Comparison of ENCODE assay signal across 24 cellular contexts in genomic region chr4:78165758-78166157, GRCh38.
A peak's percentile ranks its signal among the peaks of the same experiment; 100 is the strongest.
DNase-seq lines count a peak whose midpoint lies in the region; ATAC-seq, FAIRE-seq and TF ChIP-seq lines count a peak whose summit lies in the region.
"Had no signal": no experiment of that assay in that cellular context is flagged by ENCODE, and none has a peak within 500 bp of the region (broad histone marks: within the 10 kb centered on the region; RNA-seq: fewer than 3 reads in every experiment).

No MANE protein-coding gene starts in this region.

- H3K4me3 ChIP-seq in hepatocyte (no peak overlapping the region), mucosa of descending colon (no peak overlapping the region), trophoblast cell (ENCODE audit: low read depth, low read length) (no peak overlapping the region), PC-9 (no peak overlapping the region), small intestine (ENCODE audit: low read depth in 1 of 2, low read length in 2 of 2) (no peak overlapping the region)
- H3K4me3 ChIP-seq: BLaER1 treated with 17β-estradiol and CSF1 and Interleukin-3, amounts not matched to agents 10 nM and 100 nM had no signal

- peaks cover 6% of the 10 kb centered on the region for H3K4me1 ChIP-seq in hepatocyte (ENCODE audit: insufficient read depth)
- no peaks in the 10 kb centered on the region for H3K4me1 ChIP-seq in mucosa of descending colon (ENCODE audit: low read depth)
- H3K4me1 ChIP-seq in trophoblast cell (ENCODE audit: control insufficient read depth in 1 of 2, insufficient read depth in 2 of 2, low read length in 2 of 2): peaks cover 6 to 11% of the 10 kb centered on the region in 2 experiments
- no peaks in the 10 kb centered on the region for H3K4me1 ChIP-seq in PC-9 (replicated peaks; ENCODE audit: insufficient read depth)
- H3K4me1 ChIP-seq in small intestine (ENCODE audit: control insufficient read depth in 2 of 2, insufficient read depth in 1 of 2, low read depth in 1 of 2, low read length in 1 of 2): no peaks in the 10 kb centered on the region

- H3K79me1 ChIP-seq in trophoblast cell (ENCODE audit: low read length): peaks cover 7% of the 10 kb centered on the region

- BruUV-seq in PC-9 (replicated peaks; lab: Mats Ljungman, UMichigan): no TSS peak

- H3K36me3 ChIP-seq in hepatocyte (replicated peaks; ENCODE audit: insufficient read depth, low read depth) (no peaks in the 10 kb centered on the region), mucosa of descending colon (ENCODE audit: low read depth) (no peaks in the 10 kb centered on the region), trophoblast cell (ENCODE audit: control insufficient read depth in 1 of 2, insufficient read depth in 2 of 2, low read length in 2 of 2) (no peaks in the 10 kb centered on the region), PC-9 (ENCODE audit: low read depth) (no peaks in the 10 kb centered on the region), small intestine (ENCODE audit: control insufficient read depth in 2 of 2, insufficient read depth in 2 of 2, low read length in 2 of 2) (no peaks in the 10 kb centered on the region)
- H3K36me3 ChIP-seq: BLaER1 treated with 17β-estradiol and CSF1 and Interleukin-3, amounts not matched to agents 10 nM and 100 nM had no signal

- FAIRE-seq in small intestine (lab: Jason Lieb, UNC): no peak
- FAIRE-seq: A204.1, D721Med, G401.6, GM12891 had no signal

- no peak overlapping the region for H4K12ac ChIP-seq in trophoblast cell (ENCODE audit: low read depth, low read length)

- H3K4ac ChIP-seq in trophoblast cell (ENCODE audit: low read depth, low read length): peak overlapping the region; percentile 40

- peak overlapping the region; percentile 52 for H2BK5ac ChIP-seq in trophoblast cell (ENCODE audit: low read depth, low read length, poor library complexity)

- H3K9me2 ChIP-seq in hepatocyte (replicated peaks; ENCODE audit: insufficient read depth) (no peaks in the 10 kb centered on the region), PC-9 (ENCODE audit: insufficient read depth) (no peaks in the 10 kb centered on the region)

- CTCF ChIA-PET in WTC11 (lab: Charles Lee): no interaction called here
- CTCF ChIA-PET in PC-9 (lab: Charles Lee): no interaction called here

- no peak overlapping the region for H3K4me3 Mint-ChIP-seq in WTC11
- H3K4me3 Mint-ChIP-seq: B cell; CD4-positive, alpha-beta T cell; CD8-positive, alpha-beta T cell had no signal

- H3K79me2 ChIP-seq in hepatocyte (peaks cover 18% of the 10 kb centered on the region), trophoblast cell (ENCODE audit: control insufficient read depth, insufficient read depth, low read length, poor library complexity) (no peaks in the 10 kb centered on the region), PC-9 (ENCODE audit: low read depth) (no peaks in the 10 kb centered on the region)

- H3K4me2 ChIP-seq in hepatocyte (no peak overlapping the region), trophoblast cell (ENCODE audit: low read length) (no peak overlapping the region), PC-9 (no peak overlapping the region)

- H2AK5ac ChIP-seq in trophoblast cell (ENCODE audit: low read length): peak overlapping the region; percentile 1

- no peak overlapping the region for H3K23ac ChIP-seq in trophoblast cell (ENCODE audit: low read length)

- no peaks in the 10 kb centered on the region for H3K27me3 Mint-ChIP-seq in WTC11 (ENCODE audit: low read depth)

- no peaks in the 10 kb centered on the region for H3F3A ChIP-seq in PC-9 (ENCODE audit: insufficient read depth, low read depth)

- H4K20me1 ChIP-seq in hepatocyte (ENCODE audit: insufficient read depth, poor library complexity, severe bottlenecking) (no peaks in the 10 kb centered on the region), PC-9 (ENCODE audit: insufficient read depth) (no peaks in the 10 kb centered on the region)
- H4K20me1 ChIP-seq: BLaER1 treated with 17β-estradiol and CSF1 and Interleukin-3, amounts not matched to agents 10 nM and 100 nM had no signal

- H3K4me1 Mint-ChIP-seq in WTC11: peaks cover 70% of the 10 kb centered on the region
- H3K4me1 Mint-ChIP-seq: B cell had no signal

- no peak overlapping the region for H2BK120ac ChIP-seq in trophoblast cell (ENCODE audit: insufficient read depth, low read length, poor library complexity)

- no peak overlapping the region for H3K9ac ChIP-seq in trophoblast cell (ENCODE audit: low read length)
- H3K9ac ChIP-seq: BLaER1 treated with 17β-estradiol and CSF1 and Interleukin-3, amounts not matched to agents 10 nM and 100 nM had no signal

- no peaks in the 10 kb centered on the region for H3K36me3 Mint-ChIP-seq in WTC11
- H3K36me3 Mint-ChIP-seq: CD8-positive, alpha-beta T cell had no signal

- H3K9me3 ChIP-seq in hepatocyte (ENCODE audit: low read depth): no peaks in the 10 kb centered on the region
- no peaks in the 10 kb centered on the region for H3K9me3 ChIP-seq in mucosa of descending colon
- H3K9me3 ChIP-seq in trophoblast cell (ENCODE audit: insufficient read depth, low read depth, low read length): no peaks in the 10 kb centered on the region
- H3K9me3 ChIP-seq in PC-9 (ENCODE audit: insufficient read depth, low read depth): no peaks in the 10 kb centered on the region
- H3K9me3 ChIP-seq in small intestine (ENCODE audit: control insufficient read depth, low read depth): no peaks in the 10 kb centered on the region
- H3K9me3 ChIP-seq: BLaER1 treated with 17β-estradiol and CSF1 and Interleukin-3, amounts not matched to agents 10 nM and 100 nM; Caco-2 had no signal

- ATAC-seq in WTC11: no peak
- peak; percentile 60 for ATAC-seq in mucosa of descending colon
- ATAC-seq: CD8-positive, alpha-beta T cell had no signal

- peak overlapping the region; percentile 12 for H2BK12ac ChIP-seq in trophoblast cell (ENCODE audit: low read length)

- no peak for DNase-seq in WTC11 (ENCODE audit: low spot score)
- DNase-seq in hepatocyte (ENCODE audit: low spot score): peak; percentile 37
- no peak for DNase-seq in mucosa of descending colon
- no peak for DNase-seq in trophoblast cell
- no peak for DNase-seq in PC-9
- DNase-seq in small intestine: no peak
- no peak for DNase-seq in NCI-H128 (lab: John Stamatoyannopoulos, UW; ENCODE audit: unreplicated experiment)
- no peak for DNase-seq in AG20443 (ENCODE audit: low spot score)
- DNase-seq: 8988T; ACHN; AML-193; Caco-2; Calu3; CD4-positive, alpha-beta T cell; CD8-positive, alpha-beta T cell; DMS79 treated with DMSO at 0.1 percent for 48 hours; GF-D8 had no signal

- POLR2A ChIA-PET in WTC11 (lab: Charles Lee) (no interaction called here), PC-9 (lab: Charles Lee; ENCODE audit: unreplicated experiment) (no interaction called here)

- peak overlapping the region; percentile 49 for H3K18ac ChIP-seq in trophoblast cell (ENCODE audit: low read length)

- intact Hi-C loops in mucosa of descending colon (cut with DNase I, micrococcal nuclease) (no loop called here), PC-9 (cut with micrococcal nuclease; ENCODE audit: unreplicated experiment) (no loop called here)

- H2AFZ ChIP-seq in hepatocyte (no peak overlapping the region), trophoblast cell (ENCODE audit: insufficient read depth, low read length, poor library complexity) (no peak overlapping the region), PC-9 (no peak overlapping the region)

- no peaks in the 10 kb centered on the region for H3K9me3 Mint-ChIP-seq in WTC11
- H3K9me3 Mint-ChIP-seq: CD4-positive, alpha-beta T cell; CD8-positive, alpha-beta T cell had no signal

- H4K8ac ChIP-seq in trophoblast cell (ENCODE audit: low read depth, low read length): no peak overlapping the region

- H3K14ac ChIP-seq in trophoblast cell (ENCODE audit: low read length): no peak overlapping the region

- H3K27ac Mint-ChIP-seq in WTC11: peak overlapping the region; percentile 51; the same call in 1 of the 2 replicates
- H3K27ac Mint-ChIP-seq: B cell; CD4-positive, alpha-beta T cell; CD8-positive, alpha-beta T cell had no signal

- no peak overlapping the region for H4K91ac ChIP-seq in trophoblast cell (ENCODE audit: low read depth, low read length)

- H3K27me3 ChIP-seq in hepatocyte (no peaks in the 10 kb centered on the region), trophoblast cell (ENCODE audit: insufficient read depth, low read length) (no peaks in the 10 kb centered on the region), PC-9 (ENCODE audit: insufficient read depth, low read depth) (no peaks in the 10 kb centered on the region), small intestine (ENCODE audit: control insufficient read depth in 2 of 2, insufficient read depth in 2 of 2, low read length in 2 of 2) (no peaks in the 10 kb centered on the region)
- H3K27me3 ChIP-seq: BLaER1 treated with 17β-estradiol and CSF1 and Interleukin-3, amounts not matched to agents 10 nM and 100 nM had no signal

- no peak for TF ChIP-seq CTCF in WTC11 (IDR thresholded peaks at IDR 0.05)
- TF ChIP-seq CTCF in hepatocyte (IDR thresholded peaks at IDR 0.05; ENCODE audit: poor library complexity): no peak
- no peak for TF ChIP-seq CTCF in mucosa of descending colon (IDR thresholded peaks at IDR 0.05)
- TF ChIP-seq CTCF in PC-9 (conservative IDR thresholded peaks at IDR 0.05): no peak

- peak overlapping the region; percentile 26 for H3K27ac ChIP-seq in hepatocyte
- no peak overlapping the region for H3K27ac ChIP-seq in trophoblast cell (ENCODE audit: low read depth, low read length)
- no peak overlapping the region for H3K27ac ChIP-seq in PC-9
- no peak overlapping the region for H3K27ac ChIP-seq in small intestine (ENCODE audit: low read depth in 1 of 2, low read length in 1 of 2)
- H3K27ac ChIP-seq: BLaER1 treated with 17β-estradiol and CSF1 and Interleukin-3, amounts not matched to agents 10 nM and 100 nM; C4-2B had no signal

- 81% methylated on average over 2 of the region's 2 CpGs for WGBS in hepatocyte (ENCODE audit: low lambda C conversion rate, missing lambda C conversion rate)
- no CpG with 5 or more reads among the region's 2 CpGs for WGBS in trophoblast cell (ENCODE audit: extremely low coverage, insufficient coverage, insufficient read length)
- 44 to 73% (median 60%) methylated on average over 2 of the region's 2 CpGs for WGBS in small intestine, 3 donors
